Comparison of ENCODE assay signal across 24 cellular contexts in the genomic region with DNA sequence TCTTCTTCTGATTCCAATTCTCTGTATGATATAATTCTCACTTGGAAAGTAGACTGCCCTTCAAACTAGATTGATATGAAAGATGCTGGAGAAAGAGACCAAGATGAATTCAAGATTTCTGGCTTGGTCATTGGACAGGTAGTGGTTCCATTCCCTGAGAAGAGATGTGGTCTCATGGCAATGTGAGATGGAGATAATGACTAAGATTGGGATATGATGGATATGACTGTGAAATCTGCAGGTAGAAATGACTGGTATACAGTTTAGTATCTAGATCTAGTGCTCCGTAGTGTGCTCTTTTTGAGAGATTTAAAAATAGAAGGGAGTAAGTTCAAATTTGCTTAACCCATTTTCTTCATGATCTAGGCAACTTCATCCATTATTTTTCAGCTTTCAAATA.
"Had no signal": no experiment of that assay in that cellular context is flagged by ENCODE, and none has a peak within 500 bp of the region (broad histone marks: within the 10 kb centered on the region; RNA-seq: fewer than 3 reads in every experiment).

No MANE protein-coding gene starts in this region.

- DNase-seq: IMR-90, Karpas-422, KG1, MG63, NCI-H1092, NCI-H1105 treated with DMSO at 0.1 percent for 48 hours, NCI-H1436, NCI-H187, NCI-H2029, NCI-H2081 treated with DMSO at 0.1 percent for 48 hours, NCI-H2171, NCI-H226, NCI-H446, NCI-H510A, NCI-H524 treated with DMSO at 0.1 percent for 48 hours, NCI-H69, NCI-H774, Right ventricle myocardium superior, RPMI8226, SIG-M5 had no signal

- FAIRE-seq: HepG2, RCC 7860 had no signal

- H3K4me3 ChIP-seq: MG63, SJSA1, SK-N-MC had no signal

- H3K36me3 ChIP-seq: MG63, SJSA1 had no signal

- H3K9me3 ChIP-seq: SJSA1 had no signal

- ATAC-seq: HepG2 had no signal

- H3K27me3 ChIP-seq: MG63, SJSA1 had no signal

- H3K27ac ChIP-seq: SJSA1, SK-N-MC had no signal
